17 cellular contexts compared by ENCODE assay signal in genomic region chr16:85550422-85551318, GRCh38.
A peak's percentile ranks its signal among the peaks of the same experiment; 100 is the strongest.
DNase-seq lines count a peak whose midpoint lies in the region; ATAC-seq, FAIRE-seq and TF ChIP-seq lines count a peak whose summit lies in the region.
"Had no signal": no experiment of that assay in that cellular context is flagged by ENCODE, and none has a peak within 500 bp of the region (broad histone marks: within the 10 kb centered on the region; RNA-seq: fewer than 3 reads in every experiment).

No MANE protein-coding gene starts in this region.

- H3K27me3 Mint-ChIP-seq in activated naive CD8-positive, alpha-beta T cell treated with anti-CD3 and anti-CD28 coated beads, Interleukin-2, amount 50 U/mL, for 24 hours, result no peaks in the 10 kb centered on the region
- H3K27me3 Mint-ChIP-seq: activated B cell treated with CpG ODN at 0.5 μM for 24 hours had no signal

- FAIRE-seq in kidney (lab: Jason Lieb, UNC), result no peak
- FAIRE-seq: small intestine had no signal

- H3K4me3 ChIP-seq in kidney (ENCODE audit: low read length in 2 of 2), result no peak overlapping the region
- H3K4me3 ChIP-seq in transverse colon, result no peak overlapping the region
- H3K4me3 ChIP-seq: SK-N-MC had no signal

- no peak for TF ChIP-seq CTCF in kidney (IDR thresholded peaks at IDR 0.05; ENCODE audit: borderline replicate concordance, extremely low read depth, insufficient read depth)
- no peak for TF ChIP-seq CTCF in transverse colon (IDR thresholded peaks at IDR 0.05)

- H3K4me1 ChIP-seq in kidney (ENCODE audit: control insufficient read depth in 1 of 2, insufficient read depth in 1 of 2, low read depth in 1 of 2, low read length in 2 of 2) (peaks cover 4 to 9% of the 10 kb centered on the region in 2 donors), transverse colon (peaks cover 0 to 29% (median 16%) of the 10 kb centered on the region in 4 donors)

- H3K36me3 Mint-ChIP-seq in activated naive CD8-positive, alpha-beta T cell treated with anti-CD3 and anti-CD28 coated beads, Interleukin-2, amount 50 U/mL, for 24 hours (ENCODE audit: low read depth), result no peaks in the 10 kb centered on the region

- peaks cover 39% of the 10 kb centered on the region for H3K4me1 Mint-ChIP-seq in activated naive CD8-positive, alpha-beta T cell treated with anti-CD3 and anti-CD28 coated beads, Interleukin-2, amount 50 U/mL, for 24 hours

- H3K27ac Mint-ChIP-seq in activated naive CD8-positive, alpha-beta T cell treated with anti-CD3 and anti-CD28 coated beads, Interleukin-2, amount 50 U/mL, for 24 hours, result peak overlapping the region; percentile 64
- H3K27ac Mint-ChIP-seq: activated B cell treated with CpG ODN at 0.5 μM for 24 hours had no signal

- WGBS in transverse colon (ENCODE audit: low coverage in 1 of 2), 2 donors, result 76% methylated on average over 22 of the region's 24 CpGs; no CpG with 5 or more reads in 1 of the 2 donors

- no peak overlapping the region for H3K4me3 Mint-ChIP-seq in activated naive CD8-positive, alpha-beta T cell treated with anti-CD3 and anti-CD28 coated beads, Interleukin-2, amount 50 U/mL, for 24 hours

- H3K36me3 ChIP-seq in kidney (ENCODE audit: control insufficient read depth in 1 of 2, insufficient read depth in 2 of 2, low read length in 2 of 2) (no peaks in the 10 kb centered on the region), transverse colon (no peaks in the 10 kb centered on the region)

- no peaks in the 10 kb centered on the region for H3K27me3 ChIP-seq in transverse colon

- H3K9me3 ChIP-seq in kidney (ENCODE audit: control insufficient read depth in 1 of 2, low read length in 2 of 2) (no peaks in the 10 kb centered on the region), transverse colon (no peaks in the 10 kb centered on the region)

- no peak for TF ChIP-seq EP300 in transverse colon (IDR thresholded peaks at IDR 0.05; ENCODE audit: low read depth)

- in situ Hi-C loops in transverse colon (cut with MboI; ENCODE audit: low pct_ligation_motif_present in 1 of 4, low pct_unique_long_range_greater_than_20kb in 1 of 4, low sequenced_read_pairs in 3 of 4), result loop anchor here in 1 of 4 donors (10.0 kb wide), 1 partner anchor 54 kb away; no protein-coding TSS in a partner anchor

- H3K9ac ChIP-seq in kidney (ENCODE audit: low read length in 2 of 2), result no peak overlapping the region
- H3K9ac ChIP-seq: KMS-11 had no signal

- DNase-seq in Right ventricle myocardium inferior (ENCODE audit: missing footprints) (peak; percentile 15), Right ventricle myocardium superior (no peak), kidney (peak; percentile 71), transverse colon (no peak), head of caudate nucleus (no peak)
- DNase-seq in activated naive CD8-positive, alpha-beta T cell treated with anti-CD3 and anti-CD28 coated beads, Interleukin-2, amount 50 U/mL, for 24 hours, result no peak
- DNase-seq: activated B cell treated with CpG ODN at 0.5 μM for 24 hours, activated T-cell treated with anti-CD3 and anti-CD28 coated beads for 4 hours, AML-193, erythroblast, NCI-H187, NCI-H774 had no signal

- H3K9me3 Mint-ChIP-seq in activated naive CD8-positive, alpha-beta T cell treated with anti-CD3 and anti-CD28 coated beads, Interleukin-2, amount 50 U/mL, for 24 hours, result no peaks in the 10 kb centered on the region
- H3K9me3 Mint-ChIP-seq: activated B cell treated with CpG ODN at 0.5 μM for 24 hours had no signal

- ATAC-seq in Right ventricle myocardium inferior, result no peak
- no peak for ATAC-seq in Right ventricle myocardium superior (ENCODE audit: poor library complexity)
- no peak for ATAC-seq in activated naive CD8-positive, alpha-beta T cell treated with anti-CD3 and anti-CD28 coated beads, Interleukin-2, amount 50 U/mL, for 24 hours
- ATAC-seq in HG03520 (IDR thresholded peaks at IDR 0.05; ENCODE audit: unreplicated experiment), result no peak
- no peak for ATAC-seq in GM21390 (IDR thresholded peaks at IDR 0.05; ENCODE audit: unreplicated experiment)

- no peak for TF ChIP-seq POLR2A in transverse colon (IDR thresholded peaks at IDR 0.05)

- H3K27ac ChIP-seq in kidney (ENCODE audit: low read depth in 2 of 2, low read length in 2 of 2) (no peak overlapping the region), transverse colon (peak overlapping the region; percentile 76 to 98 (median 92))
- H3K27ac ChIP-seq: KMS-11, SK-N-MC had no signal

- intact Hi-C loops in Right ventricle myocardium inferior (cut with DNase I) (loop anchor here (5.0 kb wide), 3 partner anchors 33 to 128 kb away; no protein-coding TSS in a partner anchor), Right ventricle myocardium superior (cut with DNase I) (no loop called here), kidney (cut with DNase I) (no loop called here), transverse colon (cut with DNase I; ENCODE audit: low total_unique reads) (no loop called here), head of caudate nucleus (cut with DNase I) (no loop called here)

Comparison
In these comparisons a context has a peak if more than half of its experiments do, and no peak if none do; other contexts are left out.
1. DNase-seq: peak in Right ventricle myocardium inferior (single experiment) and kidney (single experiment); none in Right ventricle myocardium superior (single experiment), activated naive CD8-positive, alpha-beta T cell treated with anti-CD3 and anti-CD28 coated beads, Interleukin-2, amount 50 U/mL, for 24 hours (single experiment), transverse colon (single experiment) and head of caudate nucleus (0 of 42).
2. H3K27ac ChIP-seq: peak in transverse colon (4 of 4); none in kidney (0 of 2).